ENCODE assay signal across 7 cellular contexts in genomic region chr15:44784918-44785274, GRCh38. TPM values are rescaled to one million over a fixed set of nuclear protein-coding genes. Genes with fewer than 3 reads are reported as not detected.
DNase-seq lines count a peak whose midpoint lies in the region; ATAC-seq, FAIRE-seq and TF ChIP-seq lines count a peak whose summit lies in the region.
"Not testable (repeated sequence)": the region's sequence is repeated elsewhere in the genome, so short reads cannot be mapped to it uniquely, and the experiment has no call there.

No MANE protein-coding gene starts in this region.

- not testable (repeated sequence) for H3K27ac ChIP-seq in DND-41 (ENCODE audit: low read length); OCI-LY3 (ENCODE audit: low read length)
- peak overlapping the region; percentile 51 to 96 for H3K27ac ChIP-seq in small intestine (ENCODE audit: low read depth in 1 of 2, low read length in 1 of 2)

- not testable (repeated sequence) for H2AFZ ChIP-seq in DND-41 (ENCODE audit: low read depth, low read length); OCI-LY3 (ENCODE audit: low read depth, low read length)

- FAIRE-seq in small intestine (lab: Jason Lieb, UNC), result not testable (repeated sequence)

- peak overlapping the region; percentile 53; the same call in 1 of the 2 replicates for H3K4me2 ChIP-seq in DND-41 (ENCODE audit: insufficient read depth, low read length)
- H3K4me2 ChIP-seq in OCI-LY3 (ENCODE audit: low read length), result not testable (repeated sequence)

- not testable (repeated sequence) for TF ChIP-seq CTCF in DND-41 (IDR thresholded peaks at IDR 0.05; ENCODE audit: borderline replicate concordance, extremely low read depth, low read length, poor library complexity, severe bottlenecking); OCI-LY3 (IDR thresholded peaks at IDR 0.05; ENCODE audit: low read depth, low read length); fibroblast of villous mesenchyme (IDR thresholded peaks at IDR 0.05; ENCODE audit: insufficient read depth, low read depth, low read length)
- peak; percentile 22 to 56 for TF ChIP-seq CTCF in brain (conservative IDR thresholded peaks at IDR 0.05)

- not testable (repeated sequence) for H3K27me3 ChIP-seq in DND-41 (ENCODE audit: insufficient read depth, low read length, poor library complexity); OCI-LY3 (ENCODE audit: low read depth, low read length); small intestine (ENCODE audit: control insufficient read depth in 2 of 2, insufficient read depth in 2 of 2, low read length in 2 of 2)

- not testable (repeated sequence) for DNase-seq in DND-41; activated CD8-positive, alpha-beta T cell treated with anti-CD3 and anti-CD28 coated beads, Interleukin-2, amount 10 ng/mL, durations not matched to agents 7 days and 5 days; fibroblast of villous mesenchyme (ENCODE audit: low read depth); naive thymus-derived CD8-positive, alpha-beta T cell; small intestine

- not testable (repeated sequence) for H3K36me3 Mint-ChIP-seq in activated CD8-positive, alpha-beta T cell treated with anti-CD3 and anti-CD28 coated beads, Interleukin-2, amount 10 ng/mL, durations not matched to agents 7 days and 5 days (ENCODE audit: low read depth); brain; naive thymus-derived CD8-positive, alpha-beta T cell

- not testable (repeated sequence) for H3K79me2 ChIP-seq in DND-41 (ENCODE audit: insufficient read depth, low read length); OCI-LY3 (ENCODE audit: low read length)

- peak overlapping the region; percentile 89 for H3K4me3 Mint-ChIP-seq in activated CD8-positive, alpha-beta T cell treated with anti-CD3 and anti-CD28 coated beads, Interleukin-2, amount 10 ng/mL, durations not matched to agents 7 days and 5 days
- H3K4me3 Mint-ChIP-seq in brain, result peak overlapping the region; percentile 87 to 95 (median 88)
- peak overlapping the region; percentile 94 to 99 (median 95) for H3K4me3 Mint-ChIP-seq in naive thymus-derived CD8-positive, alpha-beta T cell

- POLR2A ChIA-PET in activated CD8-positive, alpha-beta T cell treated with anti-CD3 and anti-CD28 coated beads, Interleukin-2, amount 10 ng/mL, durations not matched to agents 7 days and 5 days (lab: Charles Lee), result not testable (repeated sequence)
- POLR2A ChIA-PET in naive thymus-derived CD8-positive, alpha-beta T cell (lab: Charles Lee), result interaction anchor here (1.5 kb wide), 1 partner anchor 64 kb away, joined by 5 read pairs; no protein-coding TSS in a partner anchor

- H4K20me1 ChIP-seq in DND-41 (ENCODE audit: insufficient read depth, low read length); OCI-LY3 (ENCODE audit: insufficient read depth, low read length): not testable (repeated sequence)

- not testable (repeated sequence) for ATAC-seq in DND-41 (ENCODE audit: insufficient read depth, low read depth); activated CD8-positive, alpha-beta T cell treated with anti-CD3 and anti-CD28 coated beads, Interleukin-2, amount 10 ng/mL, durations not matched to agents 7 days and 5 days; naive thymus-derived CD8-positive, alpha-beta T cell

- peak overlapping the region in 1 of 2 experiments; percentile 51; a peak in 1 of 4 replicates for H3K4me3 ChIP-seq in DND-41 (ENCODE audit: low read depth in 1 of 2, low read length in 2 of 2)
- peak overlapping the region; percentile 83; the same call in 1 of the 2 replicates for H3K4me3 ChIP-seq in OCI-LY3 (ENCODE audit: low read length)
- H3K4me3 ChIP-seq in fibroblast of villous mesenchyme (ENCODE audit: low read depth, low read length), result peak overlapping the region; percentile 74
- peak overlapping the region in 1 of 2 donors; percentile 69 for H3K4me3 ChIP-seq in small intestine (ENCODE audit: low read depth in 1 of 2, low read length in 2 of 2)

- H3K4me1 Mint-ChIP-seq in activated CD8-positive, alpha-beta T cell treated with anti-CD3 and anti-CD28 coated beads, Interleukin-2, amount 10 ng/mL, durations not matched to agents 7 days and 5 days (ENCODE audit: low read depth), result peaks cover 30% of the 10 kb centered on the region
- H3K4me1 Mint-ChIP-seq in brain, result peaks cover 27% of the 10 kb centered on the region
- H3K4me1 Mint-ChIP-seq in naive thymus-derived CD8-positive, alpha-beta T cell, result peaks cover 5 to 15% (median 10%) of the 10 kb centered on the region in 4 donors

- not testable (repeated sequence) for H3K36me3 ChIP-seq in DND-41 (ENCODE audit: insufficient read depth, low read length); OCI-LY3 (replicated peaks; ENCODE audit: low read depth, low read length); small intestine (ENCODE audit: control insufficient read depth in 2 of 2, insufficient read depth in 2 of 2, low read length in 2 of 2)

- not testable (repeated sequence) for H3K9me3 ChIP-seq in DND-41 (ENCODE audit: insufficient read depth, low read length, severe bottlenecking); OCI-LY3 (ENCODE audit: insufficient read depth, low read length); small intestine (ENCODE audit: control insufficient read depth, low read depth)

- H3K9me3 Mint-ChIP-seq in activated CD8-positive, alpha-beta T cell treated with anti-CD3 and anti-CD28 coated beads, Interleukin-2, amount 10 ng/mL, durations not matched to agents 7 days and 5 days (ENCODE audit: insufficient read depth); brain; naive thymus-derived CD8-positive, alpha-beta T cell: not testable (repeated sequence)

- 43 to 53% (median 44%) methylated on average over 5 of the region's 5 CpGs for WGBS in small intestine, 3 donors

- H3K9ac ChIP-seq in DND-41 (ENCODE audit: low read depth, low read length), result 0 out of 2 replicates have a peak overlapping the region, but pooled peaks have one; percentile 48
- H3K9ac ChIP-seq in OCI-LY3 (ENCODE audit: low read length), result 0 out of 2 replicates have a peak overlapping the region, but pooled peaks have one; percentile 79

- H3K27ac Mint-ChIP-seq in activated CD8-positive, alpha-beta T cell treated with anti-CD3 and anti-CD28 coated beads, Interleukin-2, amount 10 ng/mL, durations not matched to agents 7 days and 5 days, result peak overlapping the region; percentile 98
- peak overlapping the region in 4 of 5 experiments; percentile 90 to 98 (median 96) for H3K27ac Mint-ChIP-seq in brain
- H3K27ac Mint-ChIP-seq in naive thymus-derived CD8-positive, alpha-beta T cell, result peak overlapping the region; percentile 96 to 99 (median 98)

- H3K27me3 Mint-ChIP-seq in activated CD8-positive, alpha-beta T cell treated with anti-CD3 and anti-CD28 coated beads, Interleukin-2, amount 10 ng/mL, durations not matched to agents 7 days and 5 days (ENCODE audit: low read depth); naive thymus-derived CD8-positive, alpha-beta T cell: not testable (repeated sequence)
- peaks cover 19% of the 10 kb centered on the region for H3K27me3 Mint-ChIP-seq in brain

- peaks cover 19% of the 10 kb centered on the region for H3K4me1 ChIP-seq in DND-41 (ENCODE audit: insufficient read depth, low read length)
- H3K4me1 ChIP-seq in OCI-LY3 (ENCODE audit: low read length), result peaks cover 12% of the 10 kb centered on the region
- not testable (repeated sequence) for H3K4me1 ChIP-seq in small intestine (ENCODE audit: control insufficient read depth in 2 of 2, insufficient read depth in 1 of 2, low read depth in 1 of 2, low read length in 1 of 2)

- CTCF ChIA-PET in activated CD8-positive, alpha-beta T cell treated with anti-CD3 and anti-CD28 coated beads, Interleukin-2, amount 10 ng/mL, durations not matched to agents 7 days and 5 days (lab: Charles Lee), result interaction anchor here (1.4 kb wide), 1 partner anchor 69 kb away, joined by 3 read pairs; no protein-coding TSS in a partner anchor

RNA-seq across cellular contexts. Expression of gene TRIM69, which starts 48.6 kb away (rescaled TPM):
- 10 to 100 TPM; 53.0 to 59.5 TPM for total RNA-seq in activated CD8-positive, alpha-beta T cell treated with anti-CD3 and anti-CD28 coated beads, Interleukin-2, amount 10 ng/mL, durations not matched to agents 7 days and 5 days
- polyA plus RNA-seq in brain (ENCODE audit: insufficient read depth, low read depth, low replicate concordance) (39.7 TPM), small intestine (10 to 100 TPM in 2 of 3 donors, 1 to 10 TPM in 1; 8.1 to 18.5 (median 12.4) TPM)
- total RNA-seq in fibroblast of villous mesenchyme, result 6.4 and 13.4 TPM in 2 replicates
- total RNA-seq in naive thymus-derived CD8-positive, alpha-beta T cell, result 10 to 100 TPM; 28.9 to 34.9 TPM
- 10 to 100 TPM; 29.4 to 33.0 (median 31.6) TPM for polyA plus RNA-seq in naive thymus-derived CD8-positive, alpha-beta T cell
